ENCODE assay signal across 8 cellular contexts in the genomic region with DNA sequence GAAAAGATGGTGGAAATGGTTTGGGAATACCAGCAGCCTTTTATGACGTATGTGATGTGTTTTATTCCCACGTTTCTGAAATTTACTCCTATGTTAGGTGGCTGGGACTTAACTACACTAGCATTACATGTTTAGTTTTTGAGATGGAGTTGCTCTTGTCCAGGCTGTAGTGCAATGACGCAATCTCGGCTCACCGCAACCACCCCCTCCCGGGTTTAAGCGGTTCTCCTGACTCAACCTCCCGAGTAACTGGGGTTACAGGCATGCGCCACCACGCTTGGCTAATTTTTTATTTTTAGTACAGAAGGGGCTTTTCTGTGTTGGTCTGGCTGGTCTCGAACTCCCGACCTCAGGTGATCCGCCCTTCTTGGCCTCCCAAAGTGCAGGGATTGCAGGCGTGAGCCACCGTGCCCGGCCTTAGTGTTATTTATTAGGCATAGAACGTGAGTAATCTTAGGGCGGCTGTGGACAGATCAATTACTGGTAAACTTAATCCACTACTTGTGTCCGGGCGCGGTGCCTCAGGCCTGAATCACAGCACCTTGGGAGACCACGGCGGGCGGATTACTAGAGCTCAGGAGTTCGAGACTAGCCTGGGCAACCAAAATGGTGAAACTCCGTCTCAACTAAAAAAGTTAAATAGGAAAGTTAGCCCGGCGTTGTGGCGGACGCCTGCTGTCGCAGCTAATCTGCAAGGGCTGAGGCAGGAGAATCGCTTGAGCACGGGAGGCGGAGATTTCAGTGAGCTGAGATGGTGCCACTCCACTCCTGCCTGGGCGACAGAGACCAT.
DNase-seq lines count a peak whose midpoint lies in the region; ATAC-seq, FAIRE-seq and TF ChIP-seq lines count a peak whose summit lies in the region.

No MANE protein-coding gene starts in this region.

- peak overlapping the region; percentile 98 for H3K27ac Mint-ChIP-seq in stimulated activated naive CD8-positive, alpha-beta T cell treated with anti-CD3 and anti-CD28 coated beads, Interleukin-15, Interleukin-2, amounts not matched to agents 100 ng/mL and 50 ng/mL, for 24 hours
- H3K27ac Mint-ChIP-seq in Caco-2 (ENCODE audit: unreplicated experiment) = no peak overlapping the region

- intact Hi-C loops in left lung (cut with DNase I) (no loop called here), Caco-2 (cut with micrococcal nuclease; ENCODE audit: unreplicated experiment) (no loop called here)

- H3K9me3 ChIP-seq in left lung = no peaks in the 10 kb centered on the region
- H3K9me3 ChIP-seq in Caco-2 = no peaks in the 10 kb centered on the region

- peaks cover 33% of the 10 kb centered on the region for H3K4me1 Mint-ChIP-seq in stimulated activated naive CD8-positive, alpha-beta T cell treated with anti-CD3 and anti-CD28 coated beads, Interleukin-15, Interleukin-2, amounts not matched to agents 100 ng/mL and 50 ng/mL, for 24 hours (ENCODE audit: low read depth)
- H3K4me1 Mint-ChIP-seq in Caco-2 (ENCODE audit: low read depth, unreplicated experiment) = peaks cover 17% of the 10 kb centered on the region

- no peak for DNase-seq in GM12891 (ENCODE audit: insufficient read length, low spot score)
- peak; percentile 82 for DNase-seq in NB4 (ENCODE audit: low read depth)
- peak; percentile 60 for DNase-seq in astrocyte of the cerebellum (ENCODE audit: low read depth)
- DNase-seq in left lung = peak; percentile 58 to 68
- DNase-seq in NCI-H128 (lab: John Stamatoyannopoulos, UW; ENCODE audit: unreplicated experiment) = no peak
- DNase-seq in H4 (ENCODE audit: low spot score) = no peak
- DNase-seq in Caco-2 = no peak

- H3K36me3 Mint-ChIP-seq in stimulated activated naive CD8-positive, alpha-beta T cell treated with anti-CD3 and anti-CD28 coated beads, Interleukin-15, Interleukin-2, amounts not matched to agents 100 ng/mL and 50 ng/mL, for 24 hours (ENCODE audit: low read depth) = peaks cover 6% of the 10 kb centered on the region
- H3K36me3 Mint-ChIP-seq in Caco-2 (ENCODE audit: insufficient read depth, unreplicated experiment) = peaks cover 6% of the 10 kb centered on the region

- CTCF ChIA-PET in Caco-2 (lab: Charles Lee) = no interaction called here

- ATAC-seq in left lung = peak; percentile 58

- no peaks in the 10 kb centered on the region for H3K27me3 Mint-ChIP-seq in stimulated activated naive CD8-positive, alpha-beta T cell treated with anti-CD3 and anti-CD28 coated beads, Interleukin-15, Interleukin-2, amounts not matched to agents 100 ng/mL and 50 ng/mL, for 24 hours
- no peaks in the 10 kb centered on the region for H3K27me3 Mint-ChIP-seq in Caco-2 (ENCODE audit: insufficient read depth, unreplicated experiment)

- POLR2A ChIA-PET in Caco-2 (lab: Charles Lee) = interaction anchor here (0.5 kb wide), 1 partner anchor 24 kb away, joined by 3 read pairs; no protein-coding TSS in a partner anchor

- BruUV-seq in Caco-2 (replicated peaks; lab: Mats Ljungman, UMichigan) = no TSS peak

- H3K4me3 ChIP-seq in NB4 (ENCODE audit: low read depth, low read length) (peak overlapping the region; percentile 48), astrocyte of the cerebellum (ENCODE audit: low read depth, low read length) (peak overlapping the region; percentile 51), left lung (peak overlapping the region; percentile 40 to 48), Caco-2 (ENCODE audit: low read depth, low read length) (no peak overlapping the region)

- TF ChIP-seq POLR2A in GM12891 (IDR thresholded peaks at IDR 0.05; ENCODE audit: low read depth, low read length) (no peak), NB4 (IDR thresholded peaks at IDR 0.05; ENCODE audit: extremely low read depth, insufficient read length) (no peak)

- peak overlapping the region; percentile 85 for H3K4me3 Mint-ChIP-seq in stimulated activated naive CD8-positive, alpha-beta T cell treated with anti-CD3 and anti-CD28 coated beads, Interleukin-15, Interleukin-2, amounts not matched to agents 100 ng/mL and 50 ng/mL, for 24 hours
- H3K4me3 Mint-ChIP-seq in Caco-2 (ENCODE audit: unreplicated experiment) = no peak overlapping the region

- H3K27me3 ChIP-seq in left lung = peaks cover 0 to 77% of the 10 kb centered on the region in 2 donors
- no peaks in the 10 kb centered on the region for H3K27me3 ChIP-seq in Caco-2 (replicated peaks; ENCODE audit: control insufficient read depth, insufficient read depth, low read length)

- no peaks in the 10 kb centered on the region for H3K36me3 ChIP-seq in left lung
- no peaks in the 10 kb centered on the region for H3K36me3 ChIP-seq in Caco-2 (ENCODE audit: control insufficient read depth, insufficient read depth, low read length)

- TF ChIP-seq CTCF in NB4 (IDR thresholded peaks at IDR 0.05; ENCODE audit: low read depth, low read length) = no peak
- TF ChIP-seq CTCF in astrocyte of the cerebellum (IDR thresholded peaks at IDR 0.05; ENCODE audit: low read depth, low read length, missing control alignments) = no peak
- no peak for TF ChIP-seq CTCF in left lung (IDR thresholded peaks at IDR 0.05)
- TF ChIP-seq CTCF in Caco-2 (IDR thresholded peaks at IDR 0.05; ENCODE audit: insufficient read depth in 1 of 2, low read depth in 1 of 2, low read length in 1 of 2, severe bottlenecking in 1 of 2, unreplicated experiment in 1 of 2) = no peak

- in situ Hi-C loops in astrocyte of the cerebellum (cut with HindIII; ENCODE audit: low sequenced_read_pairs) = no loop called here

- H3K4me1 ChIP-seq in left lung (peaks cover 0 to 9% of the 10 kb centered on the region in 2 donors), Caco-2 (peaks cover 21% of the 10 kb centered on the region)

- H3K27ac ChIP-seq in left lung = peak overlapping the region; percentile 90 to 93

- FAIRE-seq in GM12891 (lab: Jason Lieb, UNC) = no peak

- H3K9me3 Mint-ChIP-seq in stimulated activated naive CD8-positive, alpha-beta T cell treated with anti-CD3 and anti-CD28 coated beads, Interleukin-15, Interleukin-2, amounts not matched to agents 100 ng/mL and 50 ng/mL, for 24 hours = peaks cover 8% of the 10 kb centered on the region
- H3K9me3 Mint-ChIP-seq in Caco-2 (ENCODE audit: unreplicated experiment) = no peaks in the 10 kb centered on the region

TF ChIP-seq in GM12891, 5 proteins besides CTCF, POLR2A, EP300 and RAD21:
- no peak for TF ChIP-seq TAF1 (IDR thresholded peaks at IDR 0.05; ENCODE audit: low read depth, low read length)
- no peak for TF ChIP-seq SPI1 (IDR thresholded peaks at IDR 0.05; ENCODE audit: low read depth, low read length)
- no peak for TF ChIP-seq POLR2AphosphoS5 (IDR thresholded peaks at IDR 0.05; ENCODE audit: low read depth, low read length)
- TF ChIP-seq PAX5 (IDR thresholded peaks at IDR 0.05; ENCODE audit: insufficient read depth, low read length, severe bottlenecking) = peak; percentile 73
- TF ChIP-seq POU2F2 (IDR thresholded peaks at IDR 0.05; ENCODE audit: low read depth, low read length) = peak; percentile 65; the same call in 1 of the 2 replicates
TF ChIP-seq in GM12891: peak in this region for 2.

Comparison
In these comparisons a context has a peak if more than half of its experiments do, and no peak if none do; other contexts are left out.
1. DNase-seq: peak in NB4 (single experiment), astrocyte of the cerebellum (single experiment) and left lung (2 of 2); none in GM12891 (single experiment), NCI-H128 (single experiment), H4 (single experiment) and Caco-2 (0 of 2).